8 cellular contexts compared by ENCODE assay signal in genomic region chr19:45952691-45953505, GRCh38. TPM values are rescaled to one million over a fixed set of nuclear protein-coding genes. Genes with fewer than 3 reads are reported as not detected.
DNase-seq lines count a peak whose midpoint lies in the region; ATAC-seq and TF ChIP-seq lines count a peak whose summit lies in the region.

No MANE protein-coding gene starts in this region.

- H3K4me3 ChIP-seq in AG09309 (ENCODE audit: control insufficient read depth, low read depth, low read length): peak overlapping the region; percentile 10
- no peak overlapping the region for H3K4me3 ChIP-seq in choroid plexus epithelial cell (ENCODE audit: low read depth, low read length)
- H3K4me3 ChIP-seq in suprapubic skin: peak overlapping the region; percentile 26

- H3K27me3 Mint-ChIP-seq in HFFc6 (ENCODE audit: insufficient read depth) (peaks cover 18% of the 10 kb centered on the region), memory B cell (peaks cover 13% of the 10 kb centered on the region)
- H3K27me3 Mint-ChIP-seq in T-helper 1 cell treated with Interleukin-12 subunit alpha and Interleukin-12 subunit beta and Interleukin-4 antibody, amounts not matched to agents 30 μg/mL and 1 μg/mL, for 36 hours (ENCODE audit: low read depth): peaks cover 15% of the 10 kb centered on the region

- H3K4me3 Mint-ChIP-seq in HFFc6: peak overlapping the region; percentile 70
- peak overlapping the region; percentile 76 for H3K4me3 Mint-ChIP-seq in T-helper 1 cell treated with Interleukin-12 subunit alpha and Interleukin-12 subunit beta and Interleukin-4 antibody, amounts not matched to agents 30 μg/mL and 1 μg/mL, for 36 hours
- H3K4me3 Mint-ChIP-seq in memory B cell: peak overlapping the region; percentile 70

- no peak for TF ChIP-seq EP300 in suprapubic skin (IDR thresholded peaks at IDR 0.05)

- H3K36me3 Mint-ChIP-seq in HFFc6 (ENCODE audit: low read depth) (no peaks in the 10 kb centered on the region), memory B cell (no peaks in the 10 kb centered on the region)
- H3K36me3 Mint-ChIP-seq in T-helper 1 cell treated with Interleukin-12 subunit alpha and Interleukin-12 subunit beta and Interleukin-4 antibody, amounts not matched to agents 30 μg/mL and 1 μg/mL, for 36 hours (ENCODE audit: low read depth): no peaks in the 10 kb centered on the region

- peak; percentile 53 for ATAC-seq in memory B cell (ENCODE audit: low read depth)
- no peak for ATAC-seq in HG03521 (IDR thresholded peaks at IDR 0.05; ENCODE audit: unreplicated experiment)

- H3K4me1 Mint-ChIP-seq in HFFc6 (ENCODE audit: low read depth): peaks cover 17% of the 10 kb centered on the region
- peaks cover 5% of the 10 kb centered on the region for H3K4me1 Mint-ChIP-seq in T-helper 1 cell treated with Interleukin-12 subunit alpha and Interleukin-12 subunit beta and Interleukin-4 antibody, amounts not matched to agents 30 μg/mL and 1 μg/mL, for 36 hours (ENCODE audit: low read depth)
- H3K4me1 Mint-ChIP-seq in memory B cell: peaks cover 3% of the 10 kb centered on the region

- WGBS in suprapubic skin: 8% methylated on average over 27 of the region's 43 CpGs

- H3K27me3 ChIP-seq in suprapubic skin: peaks cover 42% of the 10 kb centered on the region

- no peaks in the 10 kb centered on the region for H3K36me3 ChIP-seq in suprapubic skin

- TF ChIP-seq CTCF in AG09309 (IDR thresholded peaks at IDR 0.05; ENCODE audit: control insufficient read depth, insufficient read depth, low read depth, low read length, missing control alignments) (no peak), HFFc6 (IDR thresholded peaks at IDR 0.05) (no peak), choroid plexus epithelial cell (conservative IDR thresholded peaks at IDR 0.05; ENCODE audit: low read depth, low read length) (no peak), suprapubic skin (IDR thresholded peaks at IDR 0.05) (no peak)

- H3K27ac ChIP-seq in suprapubic skin: no peak overlapping the region

- no peak for DNase-seq in AG09309 (ENCODE audit: low read depth)
- no peak for DNase-seq in HFFc6
- peak; percentile 48 for DNase-seq in choroid plexus epithelial cell (ENCODE audit: low read depth)
- DNase-seq in memory B cell (ENCODE audit: low spot score in 2 of 2): no peak
- no peak for DNase-seq in suprapubic skin (ENCODE audit: low spot score in 2 of 2)
- DNase-seq in NCI-H345 treated with DMSO at 0.1 percent for 48 hours (lab: John Stamatoyannopoulos, UW; ENCODE audit: unreplicated experiment): no peak

- H3K9me3 Mint-ChIP-seq in HFFc6 (no peaks in the 10 kb centered on the region), memory B cell (peaks cover 5% of the 10 kb centered on the region)
- peaks cover 4% of the 10 kb centered on the region for H3K9me3 Mint-ChIP-seq in T-helper 1 cell treated with Interleukin-12 subunit alpha and Interleukin-12 subunit beta and Interleukin-4 antibody, amounts not matched to agents 30 μg/mL and 1 μg/mL, for 36 hours

- H3K9me3 ChIP-seq in suprapubic skin: no peaks in the 10 kb centered on the region

- H3K27ac Mint-ChIP-seq in HFFc6 (no peak overlapping the region), memory B cell (no peak overlapping the region)
- H3K27ac Mint-ChIP-seq in T-helper 1 cell treated with Interleukin-12 subunit alpha and Interleukin-12 subunit beta and Interleukin-4 antibody, amounts not matched to agents 30 μg/mL and 1 μg/mL, for 36 hours: peak overlapping the region; percentile 49

- peaks cover 6% of the 10 kb centered on the region for H3K4me1 ChIP-seq in suprapubic skin

- no peak for TF ChIP-seq POLR2A in suprapubic skin (IDR thresholded peaks at IDR 0.05)

RNA-seq across cellular contexts. Expression of gene NOVA2, which starts 20.8 kb away (rescaled TPM):
- total RNA-seq in HFFc6 (2021; fragmentation: NEBNext Ultra II Directional; extraction: Animal tissue kit (Norgen Biotek cat#: 25700)): under 1 TPM in 4 of 6 experiments, not detected in 2; 0.03 to 0.14 (median 0.10) TPM
- total RNA-seq in suprapubic skin: under 1 TPM; 0.21 to 0.97 (median 0.55) TPM

RNA-seq across cellular contexts. Expression of gene NANOS2, which starts 38.3 kb away (rescaled TPM):
- total RNA-seq in HFFc6 (2021; fragmentation: NEBNext Ultra II Directional; extraction: Animal tissue kit (Norgen Biotek cat#: 25700)): not detected
- total RNA-seq in suprapubic skin: not detected

RNA-seq across cellular contexts. Expression of gene CCDC61, which starts 42.4 kb away (rescaled TPM):
- total RNA-seq in HFFc6 (2021; fragmentation: NEBNext Ultra II Directional; extraction: Animal tissue kit (Norgen Biotek cat#: 25700)): 10 to 100 TPM in 3 of 6 experiments, 1 to 10 TPM in 3; 8.6 to 13.1 (median 11.0) TPM
- 10 to 100 TPM in 1 of 4 donors, 1 to 10 TPM in 3; 8.4 to 14.6 (median 9.5) TPM for total RNA-seq in suprapubic skin

RNA-seq across cellular contexts. Expression of gene MYPOP, which starts 50.5 kb away (rescaled TPM):
- total RNA-seq in HFFc6 (2021; fragmentation: NEBNext Ultra II Directional; extraction: Animal tissue kit (Norgen Biotek cat#: 25700)): 10 to 100 TPM; 10.2 to 11.2 (median 10.5) TPM
- 1 to 10 TPM; 4.4 to 9.4 (median 6.5) TPM for total RNA-seq in suprapubic skin
